Comparison of ENCODE assay signal across 22 cellular contexts in genomic region chrX:79235899-79236298, GRCh38.
A peak's percentile ranks its signal among the peaks of the same experiment; 100 is the strongest.
DNase-seq lines count a peak whose midpoint lies in the region; ATAC-seq and TF ChIP-seq lines count a peak whose summit lies in the region.
"Had no signal": no experiment of that assay in that cellular context is flagged by ENCODE, and none has a peak within 500 bp of the region (broad histone marks: within the 10 kb centered on the region; RNA-seq: fewer than 3 reads in every experiment).

No MANE protein-coding gene starts in this region.

- H3K4me3 ChIP-seq in CD4-positive, alpha-beta memory T cell (ENCODE audit: low read length in 2 of 2): no peak overlapping the region
- H3K4me3 ChIP-seq: GM12878 had no signal

- H3K4me1 Mint-ChIP-seq in activated CD8-positive, alpha-beta T cell treated with anti-CD3 and anti-CD28 coated beads for 36 hours (ENCODE audit: low read depth): peaks cover 59% of the 10 kb centered on the region
- H3K4me1 Mint-ChIP-seq in activated CD8-positive, alpha-beta T cell treated with anti-CD3 and anti-CD28 coated beads, Interleukin-2, amount 10 ng/mL, durations not matched to agents 7 days and 5 days (ENCODE audit: low read depth): peaks cover 22% of the 10 kb centered on the region
- H3K4me1 Mint-ChIP-seq in CD4-positive, alpha-beta memory T cell: peaks cover 15 to 42% (median 25%) of the 10 kb centered on the region in 4 donors
- H3K4me1 Mint-ChIP-seq in activated naive CD8-positive, alpha-beta T cell treated with anti-CD3 and anti-CD28 coated beads for 36 hours: peaks cover 29% of the 10 kb centered on the region
- peaks cover 16% of the 10 kb centered on the region for H3K4me1 Mint-ChIP-seq in stimulated activated memory B cell treated with anti-CD40 and anti-IgM and Interleukin-4, amounts not matched to agents 10 μg/mL and 1 μg/mL and 100 μg/mL, for 72 hours

- H3K36me3 ChIP-seq in CD4-positive, alpha-beta memory T cell (ENCODE audit: insufficient read depth, low read length): peaks cover 4% of the 10 kb centered on the region

- CTCF ChIA-PET in activated CD8-positive, alpha-beta T cell treated with anti-CD3 and anti-CD28 coated beads for 36 hours (lab: Charles Lee): no interaction called here
- CTCF ChIA-PET in activated CD8-positive, alpha-beta T cell treated with anti-CD3 and anti-CD28 coated beads, Interleukin-2, amount 10 ng/mL, durations not matched to agents 7 days and 5 days (lab: Charles Lee): no interaction called here
- CTCF ChIA-PET in CD4-positive, alpha-beta memory T cell (lab: Charles Lee; ENCODE audit: partially characterized antibody): no interaction called here

- POLR2A ChIA-PET in activated CD8-positive, alpha-beta T cell treated with anti-CD3 and anti-CD28 coated beads for 36 hours (lab: Charles Lee): no interaction called here
- POLR2A ChIA-PET in activated CD8-positive, alpha-beta T cell treated with anti-CD3 and anti-CD28 coated beads, Interleukin-2, amount 10 ng/mL, durations not matched to agents 7 days and 5 days (lab: Charles Lee): no interaction called here
- POLR2A ChIA-PET in CD4-positive, alpha-beta memory T cell (lab: Charles Lee; ENCODE audit: partially characterized antibody): no interaction called here

- no peak overlapping the region for H3K4me3 Mint-ChIP-seq in activated CD8-positive, alpha-beta T cell treated with anti-CD3 and anti-CD28 coated beads for 36 hours
- H3K4me3 Mint-ChIP-seq in activated CD8-positive, alpha-beta T cell treated with anti-CD3 and anti-CD28 coated beads, Interleukin-2, amount 10 ng/mL, durations not matched to agents 7 days and 5 days: no peak overlapping the region
- peak overlapping the region in 3 of 8 donors; percentile 7 to 66 (median 20) for H3K4me3 Mint-ChIP-seq in CD4-positive, alpha-beta memory T cell
- H3K4me3 Mint-ChIP-seq in activated naive CD8-positive, alpha-beta T cell treated with anti-CD3 and anti-CD28 coated beads for 36 hours: peak overlapping the region; percentile 14
- no peak overlapping the region for H3K4me3 Mint-ChIP-seq in stimulated activated memory B cell treated with anti-CD40 and anti-IgM and Interleukin-4, amounts not matched to agents 10 μg/mL and 1 μg/mL and 100 μg/mL, for 72 hours
- H3K4me3 Mint-ChIP-seq: B cell had no signal

- peak; percentile 28 for ATAC-seq in activated CD8-positive, alpha-beta T cell treated with anti-CD3 and anti-CD28 coated beads for 36 hours
- ATAC-seq in activated CD8-positive, alpha-beta T cell treated with anti-CD3 and anti-CD28 coated beads, Interleukin-2, amount 10 ng/mL, durations not matched to agents 7 days and 5 days: no peak
- no peak for ATAC-seq in stimulated activated memory B cell treated with anti-CD40 and anti-IgM and Interleukin-4, amounts not matched to agents 10 μg/mL and 1 μg/mL and 100 μg/mL, for 72 hours
- ATAC-seq in HG03457 (IDR thresholded peaks at IDR 0.05; ENCODE audit: unreplicated experiment): no peak
- ATAC-seq: GM12878, HCT116, HepG2 had no signal

- peaks cover 70% of the 10 kb centered on the region for H3K36me3 Mint-ChIP-seq in activated CD8-positive, alpha-beta T cell treated with anti-CD3 and anti-CD28 coated beads for 36 hours (ENCODE audit: low read depth)
- H3K36me3 Mint-ChIP-seq in activated CD8-positive, alpha-beta T cell treated with anti-CD3 and anti-CD28 coated beads, Interleukin-2, amount 10 ng/mL, durations not matched to agents 7 days and 5 days (ENCODE audit: low read depth): peaks cover 69% of the 10 kb centered on the region
- H3K36me3 Mint-ChIP-seq in CD4-positive, alpha-beta memory T cell: peaks cover 43 to 51% of the 10 kb centered on the region in 2 donors
- H3K36me3 Mint-ChIP-seq in activated naive CD8-positive, alpha-beta T cell treated with anti-CD3 and anti-CD28 coated beads for 36 hours: peaks cover 71% of the 10 kb centered on the region
- H3K36me3 Mint-ChIP-seq in stimulated activated memory B cell treated with anti-CD40 and anti-IgM and Interleukin-4, amounts not matched to agents 10 μg/mL and 1 μg/mL and 100 μg/mL, for 72 hours: peaks cover 10% of the 10 kb centered on the region

- peaks cover 35% of the 10 kb centered on the region for H3K4me1 ChIP-seq in CD4-positive, alpha-beta memory T cell (ENCODE audit: insufficient read depth, low read length)

- peaks cover 10% of the 10 kb centered on the region for H3K9me3 Mint-ChIP-seq in activated CD8-positive, alpha-beta T cell treated with anti-CD3 and anti-CD28 coated beads for 36 hours
- H3K9me3 Mint-ChIP-seq in activated CD8-positive, alpha-beta T cell treated with anti-CD3 and anti-CD28 coated beads, Interleukin-2, amount 10 ng/mL, durations not matched to agents 7 days and 5 days (ENCODE audit: insufficient read depth): peaks cover 17% of the 10 kb centered on the region
- H3K9me3 Mint-ChIP-seq in CD4-positive, alpha-beta memory T cell: no peaks in the 10 kb centered on the region
- peaks cover 17% of the 10 kb centered on the region for H3K9me3 Mint-ChIP-seq in activated naive CD8-positive, alpha-beta T cell treated with anti-CD3 and anti-CD28 coated beads for 36 hours
- H3K9me3 Mint-ChIP-seq in stimulated activated memory B cell treated with anti-CD40 and anti-IgM and Interleukin-4, amounts not matched to agents 10 μg/mL and 1 μg/mL and 100 μg/mL, for 72 hours: no peaks in the 10 kb centered on the region

- no peaks in the 10 kb centered on the region for H3K27me3 Mint-ChIP-seq in activated CD8-positive, alpha-beta T cell treated with anti-CD3 and anti-CD28 coated beads for 36 hours
- H3K27me3 Mint-ChIP-seq in activated CD8-positive, alpha-beta T cell treated with anti-CD3 and anti-CD28 coated beads, Interleukin-2, amount 10 ng/mL, durations not matched to agents 7 days and 5 days (ENCODE audit: low read depth): no peaks in the 10 kb centered on the region
- no peaks in the 10 kb centered on the region for H3K27me3 Mint-ChIP-seq in CD4-positive, alpha-beta memory T cell
- no peaks in the 10 kb centered on the region for H3K27me3 Mint-ChIP-seq in activated naive CD8-positive, alpha-beta T cell treated with anti-CD3 and anti-CD28 coated beads for 36 hours
- H3K27me3 Mint-ChIP-seq in stimulated activated memory B cell treated with anti-CD40 and anti-IgM and Interleukin-4, amounts not matched to agents 10 μg/mL and 1 μg/mL and 100 μg/mL, for 72 hours: no peaks in the 10 kb centered on the region
- H3K27me3 Mint-ChIP-seq: B cell had no signal

- no peaks in the 10 kb centered on the region for H3K27me3 ChIP-seq in CD4-positive, alpha-beta memory T cell (ENCODE audit: insufficient read depth, low read length)

- TF ChIP-seq CTCF in activated CD8-positive, alpha-beta T cell treated with anti-CD3 and anti-CD28 coated beads for 36 hours (IDR thresholded peaks at IDR 0.05): no peak

- DNase-seq in activated CD8-positive, alpha-beta T cell treated with anti-CD3 and anti-CD28 coated beads for 36 hours: no peak
- DNase-seq in activated CD8-positive, alpha-beta T cell treated with anti-CD3 and anti-CD28 coated beads, Interleukin-2, amount 10 ng/mL, durations not matched to agents 7 days and 5 days: no peak
- no peak for DNase-seq in CD4-positive, alpha-beta memory T cell
- DNase-seq in activated naive CD8-positive, alpha-beta T cell treated with anti-CD3 and anti-CD28 coated beads for 36 hours: no peak
- no peak for DNase-seq in NK-92 treated with Interleukin-12 subunit alpha and Interleukin-12 subunit beta, amount 100 ng/mL, for 24 hours (lab: John Stamatoyannopoulos, UW)
- no peak for DNase-seq in amygdala (lab: John Stamatoyannopoulos, UW)
- DNase-seq: DMS53, EL, GOT3, KBM-7, NCI-H1105 treated with DMSO at 0.1 percent for 48 hours, NCI-H1694, NCI-H2081 treated with DMSO at 0.1 percent for 48 hours, NCI-H510A, NCI-H774, SHP77 had no signal

- H3K27ac ChIP-seq in CD4-positive, alpha-beta memory T cell (ENCODE audit: low read depth, low read length): no peak overlapping the region

- H3K27ac Mint-ChIP-seq in activated CD8-positive, alpha-beta T cell treated with anti-CD3 and anti-CD28 coated beads for 36 hours: peak overlapping the region; percentile 77
- H3K27ac Mint-ChIP-seq in activated CD8-positive, alpha-beta T cell treated with anti-CD3 and anti-CD28 coated beads, Interleukin-2, amount 10 ng/mL, durations not matched to agents 7 days and 5 days: no peak overlapping the region
- H3K27ac Mint-ChIP-seq in CD4-positive, alpha-beta memory T cell: peak overlapping the region in 6 of 7 donors; percentile 3 to 86 (median 41)
- peak overlapping the region; percentile 93 for H3K27ac Mint-ChIP-seq in activated naive CD8-positive, alpha-beta T cell treated with anti-CD3 and anti-CD28 coated beads for 36 hours
- H3K27ac Mint-ChIP-seq in stimulated activated memory B cell treated with anti-CD40 and anti-IgM and Interleukin-4, amounts not matched to agents 10 μg/mL and 1 μg/mL and 100 μg/mL, for 72 hours: peak overlapping the region; percentile 67
- H3K27ac Mint-ChIP-seq: B cell had no signal

- H3K9me3 ChIP-seq in CD4-positive, alpha-beta memory T cell (ENCODE audit: control insufficient read depth in 1 of 2, low read length in 2 of 2): no peaks in the 10 kb centered on the region

- intact Hi-C loops in activated CD8-positive, alpha-beta T cell treated with anti-CD3 and anti-CD28 coated beads for 36 hours (cut with micrococcal nuclease): loop anchor here (5.0 kb wide), 1 partner anchor 36 kb away; no protein-coding TSS in a partner anchor
- intact Hi-C loops in CD4-positive, alpha-beta memory T cell (cut with micrococcal nuclease): no loop called here
